19 cellular contexts compared by ENCODE assay signal in the genomic region with DNA sequence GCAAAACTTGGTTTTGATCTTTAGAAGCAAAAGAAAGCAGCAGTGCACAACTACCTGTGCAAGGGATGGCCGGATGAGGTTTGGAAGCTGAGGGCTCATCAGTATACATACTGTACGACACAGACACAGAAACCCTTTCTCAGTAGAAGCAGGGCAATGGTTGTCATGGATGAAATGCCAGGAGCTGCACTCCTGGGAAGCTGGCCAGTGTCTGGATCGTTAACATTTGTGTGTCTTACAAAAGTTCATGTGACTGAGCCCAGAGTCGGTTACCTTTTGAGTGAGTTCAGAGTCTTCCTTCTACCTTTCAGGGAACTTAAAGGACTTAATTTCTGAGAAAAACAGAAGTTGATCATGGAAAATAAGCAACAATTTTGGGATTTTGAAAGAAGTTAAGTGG.
DNase-seq lines count a peak whose midpoint lies in the region; ATAC-seq and TF ChIP-seq lines count a peak whose summit lies in the region.
"Had no signal": no experiment of that assay in that cellular context is flagged by ENCODE, and none has a peak within 500 bp of the region (broad histone marks: within the 10 kb centered on the region; RNA-seq: fewer than 3 reads in every experiment).

No MANE protein-coding gene starts in this region.

- no peak overlapping the region for H3K4me3 Mint-ChIP-seq in nephron progenitor cell
- H3K4me3 Mint-ChIP-seq: activated naive CD4-positive, alpha-beta T cell treated with anti-CD3 and anti-CD28 coated beads, Interleukin-2, amount 50 U/mL, for 24 hours; activated T-cell treated with anti-CD3 and anti-CD28 coated beads, Interleukin-2, amount 50 U/mL, for 72 hours; CD4-positive, CD25-positive, alpha-beta regulatory T cell had no signal

- H3K27ac Mint-ChIP-seq in nephron progenitor cell = peak overlapping the region; percentile 69
- H3K27ac Mint-ChIP-seq: activated naive CD4-positive, alpha-beta T cell treated with anti-CD3 and anti-CD28 coated beads, Interleukin-2, amount 50 U/mL, for 24 hours; activated T-cell treated with anti-CD3 and anti-CD28 coated beads, Interleukin-2, amount 50 U/mL, for 72 hours; CD4-positive, CD25-positive, alpha-beta regulatory T cell had no signal

- H3K9me3 Mint-ChIP-seq in nephron progenitor cell = no peaks in the 10 kb centered on the region
- H3K9me3 Mint-ChIP-seq: activated naive CD4-positive, alpha-beta T cell treated with anti-CD3 and anti-CD28 coated beads, Interleukin-2, amount 50 U/mL, for 24 hours; activated T-cell treated with anti-CD3 and anti-CD28 coated beads, Interleukin-2, amount 50 U/mL, for 72 hours had no signal

- intact Hi-C loops in mucosa of descending colon (cut with DNase I, micrococcal nuclease) = no loop called here

- H3K4me1 ChIP-seq in mucosa of descending colon (ENCODE audit: low read depth) = no peaks in the 10 kb centered on the region
- H3K4me1 ChIP-seq: SJSA1, testis had no signal

- H3K9me3 ChIP-seq in mucosa of descending colon = no peaks in the 10 kb centered on the region
- H3K9me3 ChIP-seq: SJSA1, testis had no signal

- H3K36me3 Mint-ChIP-seq in nephron progenitor cell (ENCODE audit: low read depth) = no peaks in the 10 kb centered on the region
- H3K36me3 Mint-ChIP-seq: activated naive CD4-positive, alpha-beta T cell treated with anti-CD3 and anti-CD28 coated beads, Interleukin-2, amount 50 U/mL, for 24 hours; CD4-positive, CD25-positive, alpha-beta regulatory T cell had no signal

- no peaks in the 10 kb centered on the region for H3K36me3 ChIP-seq in mucosa of descending colon (ENCODE audit: low read depth)
- H3K36me3 ChIP-seq: SJSA1 had no signal

- TF ChIP-seq CTCF in fibroblast of villous mesenchyme (IDR thresholded peaks at IDR 0.05; ENCODE audit: insufficient read depth, low read depth, low read length) (no peak), nephron progenitor cell (IDR thresholded peaks at IDR 0.05) (no peak), GM10266 (IDR thresholded peaks at IDR 0.05; ENCODE audit: control insufficient read depth, insufficient read depth, low read depth, missing control alignments) (no peak), mucosa of descending colon (IDR thresholded peaks at IDR 0.05) (no peak)

- H3K4me1 Mint-ChIP-seq in nephron progenitor cell = peaks cover 6% of the 10 kb centered on the region
- H3K4me1 Mint-ChIP-seq: activated naive CD4-positive, alpha-beta T cell treated with anti-CD3 and anti-CD28 coated beads, Interleukin-2, amount 50 U/mL, for 24 hours; CD4-positive, CD25-positive, alpha-beta regulatory T cell had no signal

- DNase-seq in Ammon's horn (ENCODE audit: low spot score) (peak; percentile 9), M059J (ENCODE audit: low read depth) (peak; percentile 38), fibroblast of villous mesenchyme (ENCODE audit: low read depth) (peak; percentile 44), nephron progenitor cell (no peak), GM10266 (ENCODE audit: extremely low spot score) (no peak), mucosa of descending colon (no peak), GM03348 (ENCODE audit: low spot score) (no peak), NCI-H510A treated with DMSO at 0.1 percent for 48 hours (lab: John Stamatoyannopoulos, UW) (no peak)
- DNase-seq: activated CD8-positive, alpha-beta memory T cell treated with anti-CD3 and anti-CD28 coated beads for 24 hours; activated T-cell treated with anti-CD3 and anti-CD28 coated beads, Interleukin-2, amount 50 U/mL, for 72 hours; CD4-positive, CD25-positive, alpha-beta regulatory T cell; mesendoderm; NCI-H1092; NCI-H526 treated with DMSO at 0.1 percent for 48 hours; PC-9; T-helper 9 cell; testis had no signal

- H3K4me3 ChIP-seq in fibroblast of villous mesenchyme (ENCODE audit: low read depth, low read length) (no peak overlapping the region), mucosa of descending colon (no peak overlapping the region)
- H3K4me3 ChIP-seq: PC-9, SJSA1, testis had no signal

- no peaks in the 10 kb centered on the region for H3K27me3 Mint-ChIP-seq in nephron progenitor cell (ENCODE audit: low read depth, poor library complexity)

- ATAC-seq in mucosa of descending colon = no peak
- ATAC-seq: activated T-cell treated with anti-CD3 and anti-CD28 coated beads, Interleukin-2, amount 50 U/mL, for 72 hours had no signal

Comparison
In these comparisons a context has a peak if more than half of its experiments do, and no peak if none do; other contexts are left out.
1. DNase-seq: peak in Ammon's horn (single experiment), M059J (single experiment) and fibroblast of villous mesenchyme (single experiment); none in nephron progenitor cell (single experiment), GM10266 (single experiment), mucosa of descending colon (0 of 3), GM03348 (single experiment) and NCI-H510A treated with DMSO at 0.1 percent for 48 hours (single experiment).